Comparison of ENCODE assay signal across 12 cellular contexts in genomic region chr19:55010561-55010960, GRCh38. TPM values are rescaled to one million over a fixed set of nuclear protein-coding genes. Genes with fewer than 3 reads are reported as not detected.
A peak's percentile ranks its signal among the peaks of the same experiment; 100 is the strongest.
DNase-seq lines count a peak whose midpoint lies in the region; ATAC-seq, FAIRE-seq and TF ChIP-seq lines count a peak whose summit lies in the region.
"Not testable (repeated sequence)": the region's sequence is repeated elsewhere in the genome, so short reads cannot be mapped to it uniquely, and the experiment has no call there.
"Had no signal": no experiment of that assay in that cellular context is flagged by ENCODE, and none has a peak within 500 bp of the region (broad histone marks: within the 10 kb centered on the region; RNA-seq: fewer than 3 reads in every experiment).

No MANE protein-coding gene starts in this region.

- H3K4me3 ChIP-seq in GM23338, result peak overlapping the region; percentile 47
- H3K4me3 ChIP-seq in H1 (ENCODE audit: extremely low read depth in 1 of 4, insufficient read depth in 2 of 4, low read depth in 3 of 4, low read length in 4 of 4), result peak overlapping the region in 2 of 4 experiments; percentile 24 to 43; a peak in 2 of 8 replicates
- H3K4me3 ChIP-seq in iPS-15b (ENCODE audit: low read depth, low read length), result peak overlapping the region; percentile 26
- H3K4me3 ChIP-seq in mesendoderm (ENCODE audit: low read length), result not testable (repeated sequence)

- not testable (repeated sequence) for H3K27me3 ChIP-seq in GM23338 (ENCODE audit: insufficient read depth); H9 (ENCODE audit: insufficient read depth, low read length); H1 (replicated peaks in 1 of 4; ENCODE audit: control insufficient read depth in 3 of 4, extremely low read depth in 1 of 4, insufficient read depth in 3 of 4, low read length in 3 of 4); iPS-15b (ENCODE audit: control insufficient read depth, insufficient read depth, low read length); mesendoderm (ENCODE audit: insufficient read depth, low read length, poor library complexity)

- not testable (repeated sequence) for FAIRE-seq in H1 (lab: Jason Lieb, UNC)

- TF ChIP-seq EP300 in H1 (IDR thresholded peaks at IDR 0.05; ENCODE audit: borderline replicate concordance in 1 of 2, low read depth in 2 of 2, low read length in 2 of 2), result not testable (repeated sequence)

- H3K56ac ChIP-seq in H9 (ENCODE audit: insufficient read length, low read depth, low read length); H1 (replicated peaks; ENCODE audit: insufficient read length, low read depth, low read length): not testable (repeated sequence)
- peak overlapping the region; percentile 49 for H3K56ac ChIP-seq in mesendoderm (ENCODE audit: low read length)

- peak overlapping the region; percentile 5; the same call in 1 of the 3 replicates for H3K4me3 Mint-ChIP-seq in GM23338
- peak overlapping the region; percentile 60 to 61 for H3K4me3 Mint-ChIP-seq in H9
- H3K4me3 Mint-ChIP-seq in WTC11, result peak overlapping the region; percentile 83
- H3K4me3 Mint-ChIP-seq in endothelial cell (ENCODE audit: unreplicated experiment), result peak overlapping the region; percentile 22

- not testable (repeated sequence) for H2AFZ ChIP-seq in GM23338; H9 (ENCODE audit: low read length); H1 (ENCODE audit: low read length)

- peaks cover 54% of the 10 kb centered on the region for H3K4me1 Mint-ChIP-seq in GM23338
- peaks cover 24 to 67% of the 10 kb centered on the region in 2 experiments for H3K4me1 Mint-ChIP-seq in H9
- peaks cover 84% of the 10 kb centered on the region for H3K4me1 Mint-ChIP-seq in WTC11
- peaks cover 13% of the 10 kb centered on the region for H3K4me1 Mint-ChIP-seq in endothelial cell (ENCODE audit: unreplicated experiment)

- not testable (repeated sequence) for H2BK120ac ChIP-seq in H9 (ENCODE audit: low read depth, low read length, poor library complexity, severe bottlenecking); H1 (replicated peaks; ENCODE audit: low read depth, low read length); mesendoderm (ENCODE audit: low read depth, low read length)

- not testable (repeated sequence) for H3K27ac Mint-ChIP-seq in GM23338; endothelial cell (ENCODE audit: unreplicated experiment)
- H3K27ac Mint-ChIP-seq in H9, result peak overlapping the region in 2 of 3 experiments; percentile 8 to 10; a peak in 4 of 7 replicates
- peak overlapping the region; percentile 68 for H3K27ac Mint-ChIP-seq in WTC11

- H3K23ac ChIP-seq in H9 (ENCODE audit: insufficient read length, low read depth, low read length); H1 (ENCODE audit: insufficient read length); mesendoderm (ENCODE audit: low read length): not testable (repeated sequence)

- not testable (repeated sequence) for H3K79me1 ChIP-seq in H9 (ENCODE audit: insufficient read depth, low read depth, low read length, poor library complexity, severe bottlenecking); H1 (ENCODE audit: low read depth, low read length); mesendoderm (ENCODE audit: low read length)

- not testable (repeated sequence) for H3F3A ChIP-seq in GM23338 (replicated peaks; ENCODE audit: low read depth)

- TF ChIP-seq POLR2A in H1 (IDR thresholded peaks at IDR 0.05; ENCODE audit: control extremely low read depth in 1 of 2, low read depth in 2 of 2, low read length in 2 of 2), result not testable (repeated sequence)

- not testable (repeated sequence) for H3K36me3 ChIP-seq in GM23338 (ENCODE audit: insufficient read depth); H1 (ENCODE audit: control insufficient read depth in 2 of 4, insufficient read depth in 4 of 4, low read length in 3 of 4); mesendoderm (ENCODE audit: control insufficient read depth, insufficient read depth, low read length)
- H3K36me3 ChIP-seq in iPS-15b (ENCODE audit: control insufficient read depth, insufficient read depth, low read length), result peaks cover 13% of the 10 kb centered on the region

- H3K9ac ChIP-seq in H9 (ENCODE audit: extremely low read depth, insufficient read length, low read length) (peak overlapping the region; percentile 44), mesendoderm (ENCODE audit: low read length) (peak overlapping the region; percentile 49)
- not testable (repeated sequence) for H3K9ac ChIP-seq in H1 (replicated peaks in 1 of 4; ENCODE audit: extremely low read depth in 1 of 4, low read depth in 3 of 4, low read length in 3 of 4); iPS-15b (ENCODE audit: low read depth, low read length)

- H2AK5ac ChIP-seq in H9 (ENCODE audit: insufficient read length, low read length); H1 (ENCODE audit: low read depth, low read length); mesendoderm (ENCODE audit: low read length): not testable (repeated sequence)

- not testable (repeated sequence) for H2BK15ac ChIP-seq in H9 (ENCODE audit: low read depth, low read length); H1 (ENCODE audit: low read length); mesendoderm (replicated peaks; ENCODE audit: low read depth)

- H3K9me2 ChIP-seq in GM23338 (ENCODE audit: insufficient read depth), result not testable (repeated sequence)

- peaks cover 16% of the 10 kb centered on the region for H3K27me3 Mint-ChIP-seq in GM23338 (ENCODE audit: insufficient read depth, low read depth, poor library complexity)
- H3K27me3 Mint-ChIP-seq in H9 (ENCODE audit: low read depth); WTC11 (ENCODE audit: low read depth); endothelial cell (ENCODE audit: unreplicated experiment): not testable (repeated sequence)

- no CpG with 5 or more reads among the region's 7 CpGs for WGBS in H9 (ENCODE audit: extremely low coverage, insufficient read length, low lambda C conversion rate)
- 85% methylated on average over 7 of the region's 7 CpGs; no CpG with 5 or more reads in 1 of the 2 experiments for WGBS in H1 (ENCODE audit: extremely low coverage in 1 of 2, insufficient coverage in 1 of 2, insufficient read length in 1 of 2, insufficient replicate concordance in 2 of 2, low coverage in 1 of 2, low lambda C conversion rate in 2 of 2, missing lambda C conversion rate in 1 of 2), 2 experiments
- no CpG with 5 or more reads among the region's 7 CpGs for WGBS in mesendoderm (ENCODE audit: extremely low coverage, insufficient coverage, low lambda C conversion rate)

- H3K4me1 ChIP-seq in GM23338 (ENCODE audit: insufficient read depth), result peaks cover 51% of the 10 kb centered on the region
- H3K4me1 ChIP-seq in H9 (ENCODE audit: insufficient read depth, low read length); H1 (replicated peaks in 1 of 4; ENCODE audit: control insufficient read depth in 3 of 4, insufficient read depth in 4 of 4, low read length in 3 of 4); iPS-15b (ENCODE audit: control insufficient read depth, insufficient read depth, low read length); mesendoderm (ENCODE audit: control insufficient read depth, low read depth, low read length): not testable (repeated sequence)

- H3K9me3 Mint-ChIP-seq in GM23338, result peaks cover 47% of the 10 kb centered on the region
- peaks cover 7 to 85% of the 10 kb centered on the region in 2 experiments for H3K9me3 Mint-ChIP-seq in H9
- H3K9me3 Mint-ChIP-seq in WTC11; endothelial cell (ENCODE audit: unreplicated experiment): not testable (repeated sequence)

- H3K9me3 ChIP-seq in H9 (ENCODE audit: control insufficient read depth, low read depth, low read length); H1 (ENCODE audit: insufficient read depth in 2 of 2, low read depth in 1 of 2, low read length in 1 of 2); iPS-15b (ENCODE audit: control insufficient read depth, insufficient read depth, low read length): not testable (repeated sequence)

- not testable (repeated sequence) for ATAC-seq in GM23338, WTC11

- not testable (repeated sequence) for H2BK12ac ChIP-seq in H9 (ENCODE audit: insufficient read length, low read depth, low read length); H1 (ENCODE audit: low read depth, low read length)

- not testable (repeated sequence) for H3K14ac ChIP-seq in H9 (ENCODE audit: insufficient read depth, low read length); H1 (ENCODE audit: insufficient read length)

- H2BK5ac ChIP-seq in H9 (ENCODE audit: insufficient read length, low read length); H1 (ENCODE audit: low read depth, low read length); mesendoderm (ENCODE audit: low read length): not testable (repeated sequence)

- not testable (repeated sequence) for H4K91ac ChIP-seq in H9 (ENCODE audit: insufficient read length, low read depth, low read length); H1 (replicated peaks; ENCODE audit: insufficient read length, low read length)

- peaks cover 24% of the 10 kb centered on the region for H3K36me3 Mint-ChIP-seq in GM23338 (ENCODE audit: low read depth)
- H3K36me3 Mint-ChIP-seq in H9 (ENCODE audit: insufficient read depth in 1 of 3, low read depth in 3 of 3), result peaks cover 5 to 28% (median 7%) of the 10 kb centered on the region in 3 experiments; a peak in 6 of 7 replicates
- H3K36me3 Mint-ChIP-seq in WTC11, result peaks cover 49% of the 10 kb centered on the region
- H3K36me3 Mint-ChIP-seq in endothelial cell (ENCODE audit: low read depth, unreplicated experiment), result peaks cover 12% of the 10 kb centered on the region

- POLR2A ChIA-PET in WTC11 (lab: Charles Lee) (interaction anchor here (0.6 kb wide), 1 partner anchor 141 kb away, joined by 5 read pairs; no protein-coding TSS in a partner anchor), H1 (lab: Charles Lee; ENCODE audit: partially characterized antibody) (interaction anchor here (0.8 to 2.0 kb wide), 7 partner anchors 9 to 70 kb away, joined by 3 to 5 read pairs (median 3); no protein-coding TSS in a partner anchor)

- not testable (repeated sequence) for H4K5ac ChIP-seq in H9 (ENCODE audit: insufficient read length, low read depth, low read length); H1 (ENCODE audit: insufficient read length, low read depth, low read length); mesendoderm (ENCODE audit: low read length)

- not testable (repeated sequence) for TF ChIP-seq CTCF in GM23338 (conservative IDR thresholded peaks at IDR 0.05; ENCODE audit: low read depth in 2 of 2); H9 (conservative IDR thresholded peaks at IDR 0.05); WTC11 (IDR thresholded peaks at IDR 0.05); H1 (IDR thresholded peaks at IDR 0.05; ENCODE audit: control extremely low read depth in 1 of 3, insufficient read depth in 1 of 3, low read depth in 1 of 3, low read length in 3 of 3); endothelial cell (IDR thresholded peaks at IDR 0.05; ENCODE audit: unreplicated experiment)

- TF ChIP-seq RAD21 in H1 (IDR thresholded peaks at IDR 0.05 in 1 of 2, conservative IDR thresholded peaks at IDR 0.05 in 1 of 2; ENCODE audit: low read depth in 2 of 2, low read length in 2 of 2), result not testable (repeated sequence)

- not testable (repeated sequence) for H3T11ph ChIP-seq in H9 (ENCODE audit: low read length)

- not testable (repeated sequence) for DNase-seq in GM23338 (ENCODE audit: low spot score); H9; WTC11 (ENCODE audit: low spot score); H1 (ENCODE audit: low read depth in 1 of 2, low spot score in 2 of 2); endothelial cell (ENCODE audit: low spot score); mesendoderm

- not testable (repeated sequence) for H2BK20ac ChIP-seq in H9 (ENCODE audit: low read depth, low read length, poor library complexity, severe bottlenecking); H1 (ENCODE audit: low read length)

- not testable (repeated sequence) for H3K18ac ChIP-seq in H9 (ENCODE audit: insufficient read length, low read depth, low read length); H1 (ENCODE audit: extremely low read depth, low read length); mesendoderm (ENCODE audit: low read length)

- H3K23me2 ChIP-seq in H9 (ENCODE audit: insufficient read length, low read depth, low read length, poor library complexity, severe bottlenecking); H1 (ENCODE audit: low read depth, low read length): not testable (repeated sequence)

- H3K4ac ChIP-seq in H9 (ENCODE audit: low read depth, low read length); H1 (replicated peaks; ENCODE audit: insufficient read length, low read depth, low read length); mesendoderm (ENCODE audit: low read depth, low read length): not testable (repeated sequence)

- CTCF ChIA-PET in WTC11 (lab: Charles Lee), result interaction anchor here (1.4 kb wide), 1 partner anchor 129 kb away, joined by 5 read pairs; no protein-coding TSS in a partner anchor
- CTCF ChIA-PET in H1 (lab: Charles Lee; ENCODE audit: partially characterized antibody), result not testable (repeated sequence)

- H4K20me1 ChIP-seq in GM23338 (replicated peaks; ENCODE audit: insufficient read depth); H9 (ENCODE audit: control insufficient read depth, insufficient read depth, insufficient read length); H1 (replicated peaks in 1 of 2; ENCODE audit: control insufficient read depth in 1 of 2, insufficient read depth in 2 of 2, low read length in 2 of 2): not testable (repeated sequence)

- H3K79me2 ChIP-seq in GM23338 (replicated peaks; ENCODE audit: insufficient read depth) (peaks cover 81% of the 10 kb centered on the region), H9 (ENCODE audit: insufficient read depth, low read length) (peaks cover 19% of the 10 kb centered on the region; the same call in 1 of the 2 replicates), H1 (ENCODE audit: control insufficient read depth in 1 of 2, insufficient read depth in 2 of 2, low read length in 2 of 2) (peaks cover 0 to 36% of the 10 kb centered on the region in 2 experiments; a peak in 3 of 4 replicates), mesendoderm (ENCODE audit: control insufficient read depth, insufficient read depth, low read length) (peaks cover 14% of the 10 kb centered on the region)

- H3K4me2 ChIP-seq in GM23338 (peak overlapping the region; percentile 77), H9 (ENCODE audit: insufficient read depth, insufficient read length, low read length) (peak overlapping the region; percentile 37), H1 (ENCODE audit: insufficient read depth in 1 of 2, low read depth in 2 of 2, low read length in 2 of 2) (peak overlapping the region; percentile 7 to 76; a peak in 2 of 4 replicates)
- H3K4me2 ChIP-seq in mesendoderm (ENCODE audit: low read length), result not testable (repeated sequence)

- peak overlapping the region; percentile 30; the same call in 1 of the 2 replicates for H3K27ac ChIP-seq in GM23338 (ENCODE audit: low read depth)
- not testable (repeated sequence) for H3K27ac ChIP-seq in H9 (ENCODE audit: insufficient read length, low read depth, low read length); H1 (ENCODE audit: low read depth, low read length); mesendoderm (ENCODE audit: low read depth, low read length)

- H4K8ac ChIP-seq in H9 (replicated peaks; ENCODE audit: insufficient read length, low read depth, low read length); H1 (ENCODE audit: extremely low read depth, insufficient read depth, low read length); mesendoderm (ENCODE audit: low read depth, low read length): not testable (repeated sequence)

RNA-seq across cellular contexts. Expression of gene GP6, which starts 27.5 kb away (rescaled TPM):
- total RNA-seq in GM23338 (2014; rRNA removed; shearing (Covaris generic)), result 0.17 TPM in 1 of 2 replicates, not detected in the other
- polyA plus RNA-seq in GM23338 (2016; fragmentation: Nextera tagmentation; extraction: Ambion mirVana) (1.3 TPM in 2 replicates), H1 (2011; rRNA removed) (0.18 and 0.42 TPM in 2 replicates)
- total RNA-seq in H9 (2021) (0.15 and 0.53 TPM in 2 replicates), WTC11 (2021) (0.41 to 1.1 TPM (median 0.61 TPM) in 3 replicates), endothelial cell (ENCODE audit: unreplicated experiment) (1.2 TPM)
- total RNA-seq in H1 (2021; fragmentation: NEBNext Ultra II Directional; extraction: Animal tissue kit (Norgen Biotek cat#: 25700)), result 0.26 TPM in 1 of 2 replicates, not detected in the other
- 0.31 TPM for polyA plus RNA-seq in H1 (2011; cell fraction: cytosol; rRNA removed)
- 0.98 TPM for polyA plus RNA-seq in H1 (2011; cell fraction: nucleus; rRNA removed)
- 0.50 to 1.2 TPM (median 0.53 TPM) in 4 replicates for polyA plus RNA-seq in H1 (2012, experiment 1 of 2)
- polyA plus RNA-seq in H1 (2012, experiment 2 of 2), result not detected
- polyA plus RNA-seq in H1 (2013, experiment 1 of 2), result 0.18 TPM
- polyA plus RNA-seq in H1 (2013, experiment 2 of 2), result 0.11 TPM
- 0.22 and 0.66 TPM in 2 replicates for polyA minus RNA-seq in H1 (2011; rRNA and poly(A)+ RNA removed)
- not detected for polyA minus RNA-seq in H1 (2011; cell fraction: cytosol; rRNA and poly(A)+ RNA removed)
- polyA minus RNA-seq in H1 (2011; cell fraction: nucleus; rRNA and poly(A)+ RNA removed), result 0.40 TPM
- polyA plus RNA-seq in mesendoderm (2013, experiment 1 of 2), result 0.10 TPM
- 0.04 TPM for polyA plus RNA-seq in mesendoderm (2013, experiment 2 of 2)
- total RNA-seq: A673; CD8-positive, alpha-beta memory T cell had no signal
- polyA plus RNA-seq: AG04450; CD4-positive, alpha-beta memory T cell; CD4-positive, CD25-positive, alpha-beta regulatory T cell had no signal

RNA-seq across cellular contexts. Expression of gene NLRP2, which starts 44.4 kb away (rescaled TPM):
- total RNA-seq in GM23338 (2014; rRNA removed; shearing (Covaris generic)), result 126 and 128 TPM in 2 replicates
- polyA plus RNA-seq in GM23338 (2016; fragmentation: Nextera tagmentation; extraction: Ambion mirVana) (51.7 and 54.8 TPM in 2 replicates), H1 (2011; rRNA removed) (0.62 and 0.71 TPM in 2 replicates)
- total RNA-seq in H9 (2021) (131 and 132 TPM in 2 replicates), WTC11 (2021) (3.0 to 3.7 TPM (median 3.4 TPM) in 3 replicates), endothelial cell (ENCODE audit: unreplicated experiment) (0.31 TPM)
- total RNA-seq in H1 (2021; fragmentation: NEBNext Ultra II Directional; extraction: Animal tissue kit (Norgen Biotek cat#: 25700)), result 2.5 TPM in 2 replicates
- polyA plus RNA-seq in H1 (2011; cell fraction: cytosol; rRNA removed), result 1.1 TPM
- polyA plus RNA-seq in H1 (2011; cell fraction: nucleus; rRNA removed), result 1.5 TPM
- 0.96 to 1.4 TPM (median 1.2 TPM) in 4 replicates for polyA plus RNA-seq in H1 (2012, experiment 1 of 2)
- 0.41 TPM for polyA plus RNA-seq in H1 (2012, experiment 2 of 2)
- polyA plus RNA-seq in H1 (2013, experiment 1 of 2), result 1.1 TPM
- polyA plus RNA-seq in H1 (2013, experiment 2 of 2), result 0.72 TPM
- polyA minus RNA-seq in H1 (2011; rRNA and poly(A)+ RNA removed), result 0.91 and 2.9 TPM in 2 replicates
- 0.59 TPM for polyA minus RNA-seq in H1 (2011; cell fraction: cytosol; rRNA and poly(A)+ RNA removed)
- polyA minus RNA-seq in H1 (2011; cell fraction: nucleus; rRNA and poly(A)+ RNA removed), result 0.50 TPM
- polyA plus RNA-seq in mesendoderm (2013, experiment 1 of 2), result 0.38 TPM
- 0.46 TPM for polyA plus RNA-seq in mesendoderm (2013, experiment 2 of 2)

RNA-seq across cellular contexts. Expression of gene RDH13, which starts 52.4 kb away (rescaled TPM):
- 32.3 and 36.5 TPM in 2 replicates for total RNA-seq in GM23338 (2014; rRNA removed; shearing (Covaris generic))
- polyA plus RNA-seq in GM23338 (2016; fragmentation: Nextera tagmentation; extraction: Ambion mirVana) (23.0 and 28.0 TPM in 2 replicates), H1 (2011; rRNA removed) (15.9 and 20.5 TPM in 2 replicates)
- total RNA-seq in H9 (2021) (21.1 and 21.5 TPM in 2 replicates), WTC11 (2021) (35.3 to 39.5 TPM (median 38.4 TPM) in 3 replicates), endothelial cell (ENCODE audit: unreplicated experiment) (13.5 TPM)
- 29.4 and 31.5 TPM in 2 replicates for total RNA-seq in H1 (2021; fragmentation: NEBNext Ultra II Directional; extraction: Animal tissue kit (Norgen Biotek cat#: 25700))
- 17.2 TPM for polyA plus RNA-seq in H1 (2011; cell fraction: cytosol; rRNA removed)
- 41.2 TPM for polyA plus RNA-seq in H1 (2011; cell fraction: nucleus; rRNA removed)
- polyA plus RNA-seq in H1 (2012, experiment 1 of 2), result 20.1 to 26.0 TPM (median 24.4 TPM) in 4 replicates
- 16.8 TPM for polyA plus RNA-seq in H1 (2012, experiment 2 of 2)
- polyA plus RNA-seq in H1 (2013, experiment 1 of 2), result 15.7 TPM
- polyA plus RNA-seq in H1 (2013, experiment 2 of 2), result 14.9 TPM
- 22.0 and 25.7 TPM in 2 replicates for polyA minus RNA-seq in H1 (2011; rRNA and poly(A)+ RNA removed)
- polyA minus RNA-seq in H1 (2011; cell fraction: cytosol; rRNA and poly(A)+ RNA removed), result 18.3 TPM
- 27.8 TPM for polyA minus RNA-seq in H1 (2011; cell fraction: nucleus; rRNA and poly(A)+ RNA removed)
- 14.3 TPM for polyA plus RNA-seq in mesendoderm (2013, experiment 1 of 2)
- 14.3 TPM for polyA plus RNA-seq in mesendoderm (2013, experiment 2 of 2)

Comparison
In these comparisons a context has a peak if more than half of its experiments do, and no peak if none do; other contexts are left out.
1. H3K4me3 Mint-ChIP-seq: peak in every context shown above with its lines; median percentile 83 in WTC11; 60 in H9; 22 in endothelial cell; 5 in GM23338.
2. RNA of gene NLRP2, which starts 44.4 kb away (total RNA-seq): 131 to 132 TPM in H9 and 126 to 128 TPM in GM23338; 3.0 to 3.7 TPM in WTC11, 2.5 TPM in H1 and 0.31 TPM in endothelial cell (single experiment); every median in the first group is over 10 times any median in the second.